22 cellular contexts compared by ENCODE assay signal in the genomic region with DNA sequence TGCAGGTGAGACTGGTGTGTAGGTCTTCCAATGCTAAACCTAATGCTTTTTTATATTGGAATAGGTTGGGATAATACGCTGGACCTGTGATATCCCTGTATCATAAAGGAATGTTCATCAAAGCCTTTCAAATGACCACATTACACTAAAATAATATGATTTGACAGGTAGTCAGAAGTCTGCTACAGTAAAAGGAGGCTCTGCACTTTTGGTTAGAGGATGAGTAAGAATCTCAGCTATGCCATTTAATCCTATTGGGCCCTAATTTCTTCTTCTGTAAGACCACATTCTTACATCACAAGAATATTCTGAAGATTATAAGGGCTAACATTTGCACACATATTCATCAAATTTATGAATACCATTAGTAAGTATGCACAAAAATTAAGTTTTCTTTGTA.
"Had no signal": no experiment of that assay in that cellular context is flagged by ENCODE, and none has a peak within 500 bp of the region (broad histone marks: within the 10 kb centered on the region; RNA-seq: fewer than 3 reads in every experiment).

No MANE protein-coding gene starts in this region.

- ATAC-seq: activated CD4-positive, alpha-beta T cell treated with anti-CD3 and anti-CD28 coated beads for 36 hours; activated CD4-positive, CD25-positive, alpha-beta regulatory T cell treated with anti-CD3 and anti-CD28 coated beads, Interleukin-2, amount 50 U/mL, for 24 hours; activated CD8-positive, alpha-beta T cell treated with anti-CD3 and anti-CD28 coated beads, Interleukin-2, amount 10 ng/mL, durations not matched to agents 7 days and 5 days; PC-3; Right ventricle myocardium inferior; WTC11 had no signal

- DNase-seq: activated CD4-positive, alpha-beta T cell treated with anti-CD3 and anti-CD28 coated beads for 36 hours; activated CD4-positive, alpha-beta T cell treated with anti-CD3 and anti-CD28 coated beads, Interleukin-2, amount 10 ng/mL, durations not matched to agents 7 days and 5 days; activated CD4-positive, alpha-beta T cell treated with anti-CD3 and anti-CD28 coated beads, Interleukin-2, amount 50 U/mL, for 48 hours; activated CD8-positive, alpha-beta T cell treated with anti-CD3 and anti-CD28 coated beads, Interleukin-2, amount 10 ng/mL, durations not matched to agents 7 days and 5 days; activated gamma-delta T cell; activated naive CD4-positive, alpha-beta T cell treated with Interleukin-2 at 50 U/mL for 16 hours; activated naive CD8-positive, alpha-beta T cell treated with anti-CD3 and anti-CD28 coated beads, Interleukin-2, amount 10 ng/mL, durations not matched to agents 7 days and 5 days; activated T-cell treated with anti-CD3 and anti-CD28 coated beads, Interleukin-2, amount 50 U/mL, for 24 hours; caudate nucleus; cerebellar nuclear complex; NCI-H1105; NCI-H1417 treated with DMSO at 0.1 percent for 48 hours; NCI-H187 treated with DMSO at 0.1 percent for 48 hours; NCI-H2081; NCI-H345; NCI-H524 treated with DMSO at 0.1 percent for 48 hours; Peyer's patch; SIG-M5 had no signal
